Comparison of ENCODE assay signal across 1 cellular context in genomic region chr1:40931601-40932000, GRCh38.
TF ChIP-seq lines count a peak whose summit lies in the region.

No MANE protein-coding gene starts in this region.

TF ChIP-seq in endothelial cell of umbilical vein, 7 proteins besides CTCF, POLR2A, EP300 and RAD21:
- TF ChIP-seq JUN (IDR thresholded peaks at IDR 0.05; ENCODE audit: borderline replicate concordance, insufficient read depth, insufficient read length, low read depth) (no peak), EZH2 (IDR thresholded peaks at IDR 0.05; ENCODE audit: borderline replicate concordance, low read depth, low read length, severe bottlenecking) (no peak), FOS (IDR thresholded peaks at IDR 0.05; ENCODE audit: borderline replicate concordance, insufficient read depth, low read length) (no peak), POLR2AphosphoS5 (IDR thresholded peaks at IDR 0.05; ENCODE audit: insufficient read depth, low read depth, low read length) (no peak), MYC (IDR thresholded peaks at IDR 0.05; ENCODE audit: low read depth, low read length) (no peak), GATA2 (IDR thresholded peaks at IDR 0.05; ENCODE audit: insufficient read depth, insufficient read length, low read depth, low read length) (no peak)
- TF ChIP-seq, protein P1, sequence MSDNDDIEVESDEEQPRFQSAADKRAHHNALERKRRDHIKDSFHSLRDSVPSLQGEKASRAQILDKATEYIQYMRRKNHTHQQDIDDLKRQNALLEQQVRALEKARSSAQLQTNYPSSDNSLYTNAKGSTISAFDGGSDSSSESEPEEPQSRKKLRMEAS (IDR thresholded peaks at IDR 0.05; ENCODE audit: insufficient read depth, insufficient read length) = no peak
